9 cellular contexts compared by ENCODE assay signal in genomic region chr14:77123381-77124344, GRCh38. TPM values are rescaled to one million over a fixed set of nuclear protein-coding genes. Genes with fewer than 3 reads are reported as not detected.
DNase-seq lines count a peak whose midpoint lies in the region; ATAC-seq, FAIRE-seq and TF ChIP-seq lines count a peak whose summit lies in the region.
"Had no signal": no experiment of that assay in that cellular context is flagged by ENCODE, and none has a peak within 500 bp of the region (broad histone marks: within the 10 kb centered on the region; RNA-seq: fewer than 3 reads in every experiment).

No MANE protein-coding gene starts in this region.

- H3K4me3 Mint-ChIP-seq in neural progenitor cell: peak overlapping the region; percentile 71

- H3K9me3 ChIP-seq in duodenal mucosa (ENCODE audit: control insufficient read depth in 1 of 2, low read length in 2 of 2) (no peaks in the 10 kb centered on the region), neural progenitor cell (ENCODE audit: low read depth) (no peaks in the 10 kb centered on the region)

- H3K9me3 Mint-ChIP-seq in neural progenitor cell: no peaks in the 10 kb centered on the region

- H3K4me3 ChIP-seq in duodenal mucosa (ENCODE audit: low read depth in 1 of 2, low read length in 2 of 2): peak overlapping the region in 1 of 2 donors; percentile 66
- H3K4me3 ChIP-seq in neural progenitor cell: peak overlapping the region; percentile 73

- H3K27me3 ChIP-seq in duodenal mucosa (ENCODE audit: control insufficient read depth in 1 of 2, insufficient read depth in 2 of 2, low read length in 2 of 2) (peaks cover 22 to 25% of the 10 kb centered on the region in 2 donors), neural progenitor cell (peaks cover 32% of the 10 kb centered on the region)

- H3K36me3 Mint-ChIP-seq in neural progenitor cell: no peaks in the 10 kb centered on the region

- H3K27ac ChIP-seq in duodenal mucosa (ENCODE audit: low read depth, low read length) (peak overlapping the region; percentile 27), neural progenitor cell (no peak overlapping the region)

- H3K4me1 ChIP-seq in duodenal mucosa (ENCODE audit: control insufficient read depth in 1 of 2, insufficient read depth in 2 of 2, low read length in 2 of 2): peaks cover 47 to 52% of the 10 kb centered on the region in 2 donors
- peaks cover 14% of the 10 kb centered on the region for H3K4me1 ChIP-seq in neural progenitor cell

- DNase-seq in GM12892 (ENCODE audit: insufficient read length): no peak
- DNase-seq in NCI-H2227 (lab: John Stamatoyannopoulos, UW; ENCODE audit: unreplicated experiment): peak; percentile 46
- DNase-seq in neural progenitor cell (ENCODE audit: low spot score): no peak

- H3K4me1 Mint-ChIP-seq in neural progenitor cell: peaks cover 38% of the 10 kb centered on the region

- FAIRE-seq in GM12892 (lab: Jason Lieb, UNC): peak; percentile 89

- peaks cover 18% of the 10 kb centered on the region for H3K27me3 Mint-ChIP-seq in neural progenitor cell (ENCODE audit: insufficient read depth, low read depth)

- H3K9ac ChIP-seq in duodenal mucosa (ENCODE audit: low read depth in 1 of 2, low read length in 2 of 2): peak overlapping the region; percentile 1 to 8
- no peak overlapping the region for H3K9ac ChIP-seq in neural progenitor cell

- no peaks in the 10 kb centered on the region for H4K20me1 ChIP-seq in neural progenitor cell (ENCODE audit: low read depth)

- H3K36me3 ChIP-seq in duodenal mucosa (ENCODE audit: control insufficient read depth in 1 of 2, insufficient read depth in 2 of 2, low read length in 2 of 2) (no peaks in the 10 kb centered on the region), neural progenitor cell (no peaks in the 10 kb centered on the region)

- ATAC-seq in HG02678 (IDR thresholded peaks at IDR 0.05; ENCODE audit: unreplicated experiment) (no peak), HG03442 (IDR thresholded peaks at IDR 0.05; ENCODE audit: unreplicated experiment) (no peak), GM21381 (IDR thresholded peaks at IDR 0.05; ENCODE audit: unreplicated experiment) (no peak), HG02981 (IDR thresholded peaks at IDR 0.05; ENCODE audit: unreplicated experiment) (no peak)

- H3F3A ChIP-seq in neural progenitor cell (ENCODE audit: low read depth): peaks cover 33% of the 10 kb centered on the region

- peak overlapping the region; percentile 95 for H3K4me2 ChIP-seq in neural progenitor cell

- no peaks in the 10 kb centered on the region for H3K79me2 ChIP-seq in neural progenitor cell (ENCODE audit: low read depth)

- TF ChIP-seq CTCF in neural progenitor cell (IDR thresholded peaks at IDR 0.05): no peak

- no peak overlapping the region for H3K27ac Mint-ChIP-seq in neural progenitor cell

- H2AFZ ChIP-seq in neural progenitor cell (replicated peaks): no peak overlapping the region

- TF ChIP-seq POLR2A in GM12892 (IDR thresholded peaks at IDR 0.05; ENCODE audit: low read depth, low read length): no peak

RNA-seq across cellular contexts. Expression of gene ZDHHC22, which starts 17.9 kb away (rescaled TPM):
- not detected for polyA plus RNA-seq in GM12892 (2012; ENCODE audit: missing spikeins)
- 0.07 and 0.31 TPM in 2 replicates for total RNA-seq in neural progenitor cell (ENCODE audit: low replicate concordance)

RNA-seq across cellular contexts. Expression of gene CIPC, which starts 25.6 kb away (rescaled TPM):
- polyA plus RNA-seq in GM12892 (2012; ENCODE audit: missing spikeins): 11.6 TPM
- total RNA-seq in neural progenitor cell (ENCODE audit: low replicate concordance): 22.5 and 24.3 TPM in 2 replicates

RNA-seq across cellular contexts. Expression of gene TMEM63C, which starts 57.9 kb away (rescaled TPM):
- 0.08 TPM for polyA plus RNA-seq in GM12892 (2012; ENCODE audit: missing spikeins)
- total RNA-seq in neural progenitor cell (ENCODE audit: low replicate concordance): 1.1 and 1.5 TPM in 2 replicates
- total RNA-seq: HT1080 had no signal
